15 cellular contexts compared by ENCODE assay signal in genomic region chr19:13042443-13043130, GRCh38. TPM values are rescaled to one million over a fixed set of nuclear protein-coding genes. Genes with fewer than 3 reads are reported as not detected.
DNase-seq lines count a peak whose midpoint lies in the region; ATAC-seq and TF ChIP-seq lines count a peak whose summit lies in the region.
"Had no signal": no experiment of that assay in that cellular context is flagged by ENCODE, and none has a peak within 500 bp of the region (broad histone marks: within the 10 kb centered on the region; RNA-seq: fewer than 3 reads in every experiment).

No MANE protein-coding gene starts in this region.

- no peaks in the 10 kb centered on the region for H3K9me3 ChIP-seq in BE2C
- H3K9me3 ChIP-seq: adrenal gland, transverse colon had no signal

- H3K27me3 ChIP-seq in layer of hippocampus (ENCODE audit: control insufficient read depth, insufficient read depth, low read length) (no peaks in the 10 kb centered on the region), BE2C (no peaks in the 10 kb centered on the region)
- H3K27me3 ChIP-seq: adrenal gland, transverse colon had no signal

- TF ChIP-seq CTCF in BE2C (IDR thresholded peaks at IDR 0.05; ENCODE audit: low read depth, low read length) = no peak

- H3K4me1 ChIP-seq in BE2C = peaks cover 12% of the 10 kb centered on the region

- no peaks in the 10 kb centered on the region; the same call in 1 of the 2 replicates for H3K36me3 ChIP-seq in BE2C
- H3K36me3 ChIP-seq: adrenal gland, transverse colon had no signal

- H3K27ac ChIP-seq in cingulate gyrus (ENCODE audit: low read depth, low read length) (peak overlapping the region; percentile 61), layer of hippocampus (ENCODE audit: low read depth, low read length) (peak overlapping the region; percentile 42)
- H3K27ac ChIP-seq: adrenal gland, transverse colon had no signal

- no peak for ATAC-seq in HG02610 (IDR thresholded peaks at IDR 0.05; ENCODE audit: unreplicated experiment)
- no peak for ATAC-seq in HG03025 (IDR thresholded peaks at IDR 0.05; ENCODE audit: low FRiP score, unreplicated experiment)
- ATAC-seq: activated T-helper 17 cell treated with anti-CD3 and anti-CD28 coated beads, Interleukin-2, amount 50 U/mL, for 72 hours; left ventricle myocardium superior had no signal

- no peak overlapping the region for H3K4me3 ChIP-seq in BE2C (ENCODE audit: low read depth, low read length)
- H3K4me3 ChIP-seq: adrenal gland, coronary artery, transverse colon had no signal

- DNase-seq in DMS79 treated with DMSO at 0.1 percent for 48 hours (lab: John Stamatoyannopoulos, UW) (peak; percentile 53), NCI-H524 (lab: John Stamatoyannopoulos, UW) (peak; percentile 29 to 59), BE2C (no peak), mesenteric fat pad (ENCODE audit: low spot score) (no peak)
- DNase-seq: activated CD4-positive, CD25-positive, alpha-beta regulatory T cell; adrenal gland; NCI-H2029 treated with DMSO at 0.1 percent for 48 hours; transverse colon had no signal

RNA-seq across cellular contexts. Expression of gene NFIX, which starts 47.3 kb away (rescaled TPM):
- polyA plus RNA-seq in BE2C (2012; ENCODE audit: insufficient read depth, insufficient read length, low read depth) = 34.1 TPM
- total RNA-seq in mesenteric fat pad = 166 TPM

Comparison
In these comparisons a context has a peak if more than half of its experiments do, and no peak if none do; other contexts are left out.
1. DNase-seq: peak in DMS79 treated with DMSO at 0.1 percent for 48 hours (single experiment) and NCI-H524 (2 of 2); none in BE2C (single experiment) and mesenteric fat pad (single experiment).